In the genomic region with DNA sequence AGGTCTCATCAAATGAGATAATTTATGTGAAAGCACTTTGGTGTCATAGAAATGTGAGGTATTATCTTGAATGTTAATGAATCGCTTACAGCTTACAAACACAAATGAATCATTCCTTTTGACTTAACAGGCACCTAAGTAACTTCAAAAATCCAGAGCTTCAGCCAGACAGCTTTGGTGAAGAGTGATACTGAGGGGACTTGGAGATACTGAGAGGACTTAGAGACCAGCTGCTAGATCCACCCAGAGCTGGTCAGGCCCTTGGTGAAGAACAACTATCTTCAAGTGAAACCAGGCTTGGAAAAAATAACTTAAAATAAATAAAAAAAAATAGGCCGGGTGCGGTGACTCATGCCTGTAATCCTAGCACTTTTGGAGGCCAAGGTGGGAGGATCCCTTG, we compare ENCODE assay signal across 17 cellular contexts. TPM values are rescaled to one million over a fixed set of nuclear protein-coding genes. Genes with fewer than 3 reads are reported as not detected.
DNase-seq lines count a peak whose midpoint lies in the region; ATAC-seq and TF ChIP-seq lines count a peak whose summit lies in the region.
"Had no signal": no experiment of that assay in that cellular context is flagged by ENCODE, and none has a peak within 500 bp of the region (broad histone marks: within the 10 kb centered on the region; RNA-seq: fewer than 3 reads in every experiment).

No MANE protein-coding gene starts in this region.

- in situ Hi-C loops in gastrocnemius medialis (cut with MboI; ENCODE audit: low sequenced_read_pairs in 4 of 4): loop anchor here in 1 of 4 donors (25.0 kb wide), 1 partner anchor 103 kb away; a partner anchor contains a TSS

- H3K4me3 ChIP-seq in adrenal gland (no peak overlapping the region), fibroblast of mammary gland (ENCODE audit: control insufficient read depth, low read depth, low read length) (no peak overlapping the region), gastrocnemius medialis (no peak overlapping the region)
- H3K4me3 ChIP-seq: Peyer's patch, upper lobe of left lung had no signal

- 44 to 55% (median 51%) methylated on average over 3 of the region's 3 CpGs for WGBS in adrenal gland, 4 donors

- no peak overlapping the region for H3K4me3 Mint-ChIP-seq in HFFc6
- H3K4me3 Mint-ChIP-seq: activated naive CD8-positive, alpha-beta T cell; activated T-helper 1 cell treated with anti-CD3 and anti-CD28 coated beads, Interleukin-12 subunit alpha, Interleukin-12 subunit beta, Interleukin-2, Interleukin-4 antibody, amounts not matched to agents 30 ng/mL and 10 ng/mL and 1 ng/mL, durations not matched to agents 14 hours and 24 hours and 36 hours; nephron; T-helper 2 cell treated with Interferon-gamma antibody and Interleukin-4, amounts not matched to agents 5 μg/mL and 100 μg/mL, for 36 hours had no signal

- no peak for TF ChIP-seq CTCF in HFFc6 (IDR thresholded peaks at IDR 0.05)
- TF ChIP-seq CTCF in adrenal gland (IDR thresholded peaks at IDR 0.05): no peak
- TF ChIP-seq CTCF in fibroblast of mammary gland (conservative IDR thresholded peaks at IDR 0.05; ENCODE audit: control insufficient read depth, insufficient read depth, low read depth, low read length): no peak
- no peak for TF ChIP-seq CTCF in gastrocnemius medialis (IDR thresholded peaks at IDR 0.05 in 4 of 5, conservative IDR thresholded peaks at IDR 0.05 in 1 of 5)

- H3K27me3 Mint-ChIP-seq in HFFc6 (ENCODE audit: insufficient read depth): no peaks in the 10 kb centered on the region
- H3K27me3 Mint-ChIP-seq: activated naive CD8-positive, alpha-beta T cell had no signal

- DNase-seq in HFFc6 (peak; percentile 4), adrenal gland (peak in 2 of 7 donors; percentile 35 to 53), fibroblast of mammary gland (ENCODE audit: low read depth) (peak; percentile 27), gastrocnemius medialis (no peak), cerebellar cortex (ENCODE audit: low spot score) (no peak), ecto neural progenitor cell (ENCODE audit: low spot score) (no peak), NOMO-1 treated with dmso at 0.1 percent for 144 hours (lab: John Stamatoyannopoulos, UW; ENCODE audit: unreplicated experiment) (no peak)
- DNase-seq: NCI-H345, Peyer's patch, SK-N-SH had no signal

- H3K27ac ChIP-seq in adrenal gland: peak overlapping the region in 3 of 5 donors; percentile 53 to 63 (median 53)
- H3K27ac ChIP-seq in gastrocnemius medialis: peak overlapping the region; percentile 32 to 81 (median 66)
- H3K27ac ChIP-seq: Peyer's patch had no signal

- H3K27me3 ChIP-seq in adrenal gland (no peaks in the 10 kb centered on the region), gastrocnemius medialis (no peaks in the 10 kb centered on the region)
- H3K27me3 ChIP-seq: Peyer's patch, upper lobe of left lung had no signal

- ATAC-seq in gastrocnemius medialis (no peak), GM21723 (IDR thresholded peaks at IDR 0.05; ENCODE audit: unreplicated experiment) (no peak)

- H3K36me3 ChIP-seq in adrenal gland (replicated peaks in 1 of 2) (no peaks in the 10 kb centered on the region), gastrocnemius medialis (no peaks in the 10 kb centered on the region)

- H3K9me3 Mint-ChIP-seq in HFFc6: no peaks in the 10 kb centered on the region
- H3K9me3 Mint-ChIP-seq: activated T-helper 1 cell treated with anti-CD3 and anti-CD28 coated beads, Interleukin-12 subunit alpha, Interleukin-12 subunit beta, Interleukin-2, Interleukin-4 antibody, amounts not matched to agents 30 ng/mL and 10 ng/mL and 1 ng/mL, durations not matched to agents 14 hours and 24 hours and 36 hours; nephron; T-helper 2 cell treated with Interferon-gamma antibody and Interleukin-4, amounts not matched to agents 5 μg/mL and 100 μg/mL, for 36 hours had no signal

- H3K9me3 ChIP-seq in adrenal gland (replicated peaks in 1 of 3) (no peaks in the 10 kb centered on the region), gastrocnemius medialis (no peaks in the 10 kb centered on the region)
- H3K9me3 ChIP-seq: Peyer's patch, SK-N-SH, upper lobe of left lung had no signal

- H3K36me3 Mint-ChIP-seq in HFFc6 (ENCODE audit: low read depth): peaks cover 10% of the 10 kb centered on the region

- H3K4me1 ChIP-seq in adrenal gland (replicated peaks in 1 of 2): peaks cover 4 to 27% of the 10 kb centered on the region in 2 donors
- H3K4me1 ChIP-seq in gastrocnemius medialis: peaks cover 10 to 27% of the 10 kb centered on the region in 2 donors

- H3K27ac Mint-ChIP-seq in HFFc6: peak overlapping the region; percentile 62
- H3K27ac Mint-ChIP-seq: activated naive CD8-positive, alpha-beta T cell; activated T-helper 1 cell treated with anti-CD3 and anti-CD28 coated beads, Interleukin-12 subunit alpha, Interleukin-12 subunit beta, Interleukin-2, Interleukin-4 antibody, amounts not matched to agents 30 ng/mL and 10 ng/mL and 1 ng/mL, durations not matched to agents 14 hours and 24 hours and 36 hours; nephron; T-helper 2 cell treated with Interferon-gamma antibody and Interleukin-4, amounts not matched to agents 5 μg/mL and 100 μg/mL, for 36 hours had no signal

- peaks cover 41% of the 10 kb centered on the region for H3K4me1 Mint-ChIP-seq in HFFc6 (ENCODE audit: low read depth)
- H3K4me1 Mint-ChIP-seq: nephron had no signal

- intact Hi-C loops in adrenal gland (cut with DNase I): no loop called here
- intact Hi-C loops in gastrocnemius medialis (cut with DNase I; ENCODE audit: low total_unique reads): no loop called here

- no peak for TF ChIP-seq POLR2A in adrenal gland (IDR thresholded peaks at IDR 0.05)
- no peak for TF ChIP-seq POLR2A in gastrocnemius medialis (IDR thresholded peaks at IDR 0.05)

RNA-seq across cellular contexts. Expression of a gene that starts 16.2 kb away (rescaled TPM):
- total RNA-seq in HFFc6 (2021; fragmentation: NEBNext Ultra II Directional; extraction: Animal tissue kit (Norgen Biotek cat#: 25700)): 10 to 100 TPM; 10.7 to 13.5 (median 12.1) TPM
- total RNA-seq in adrenal gland (10 to 100 TPM; 11.0 to 35.1 (median 28.8) TPM), gastrocnemius medialis (10 to 100 TPM; 11.4 to 18.9 (median 14.7) TPM)
- polyA plus RNA-seq in adrenal gland: 10 to 100 TPM; 12.0 to 25.3 (median 24.1) TPM

RNA-seq across cellular contexts. Expression of a gene that starts 16.6 kb away (rescaled TPM):
- 10 to 100 TPM; 25.9 to 39.9 (median 29.6) TPM for total RNA-seq in HFFc6 (2021; fragmentation: NEBNext Ultra II Directional; extraction: Animal tissue kit (Norgen Biotek cat#: 25700))
- total RNA-seq in adrenal gland (10 to 100 TPM; 27.4 to 88.6 (median 39.4) TPM), gastrocnemius medialis (10 to 100 TPM in 2 of 4 donors, 1 to 10 TPM in 2; 5.3 to 25.0 (median 11.4) TPM)
- 100 to 1,000 TPM in 2 of 3 donors, 10 to 100 TPM in 1; 33.0 to 174 (median 170) TPM for polyA plus RNA-seq in adrenal gland

RNA-seq across cellular contexts. Expression of a gene that starts 20.9 kb away (rescaled TPM):
- under 1 TPM in 2 of 6 experiments, not detected in 4; 0.14 to 0.20 TPM for total RNA-seq in HFFc6 (2021; fragmentation: NEBNext Ultra II Directional; extraction: Animal tissue kit (Norgen Biotek cat#: 25700))
- total RNA-seq in adrenal gland (1 to 10 TPM in 1 of 8 donors, under 1 TPM in 3, not detected in 4; 0.25 to 1.1 (median 0.54) TPM), gastrocnemius medialis (under 1 TPM in 2 of 4 donors, not detected in 2; 0.09 to 0.49 TPM)
- polyA plus RNA-seq in adrenal gland: under 1 TPM; 0.07 to 0.97 (median 0.27) TPM
- total RNA-seq: cardiac septum had no signal
- polyA plus RNA-seq: SK-N-SH had no signal

RNA-seq across cellular contexts. Expression of a gene that starts 26.9 kb away (rescaled TPM):
- total RNA-seq in HFFc6 (2021; fragmentation: NEBNext Ultra II Directional; extraction: Animal tissue kit (Norgen Biotek cat#: 25700)): 1 to 10 TPM; 1.6 to 3.1 (median 2.7) TPM
- total RNA-seq in adrenal gland (10 to 100 TPM; 11.9 to 77.3 (median 20.1) TPM), gastrocnemius medialis (10 to 100 TPM in 3 of 4 donors, under 1 TPM in 1; 0.49 to 16.9 (median 14.4) TPM)
- polyA plus RNA-seq in adrenal gland: 10 to 100 TPM in 2 of 3 donors, 1 to 10 TPM in 1; 6.1 to 27.0 (median 23.6) TPM

RNA-seq across cellular contexts. Expression of a gene that starts 35.7 kb away (rescaled TPM):
- 10 to 100 TPM; 32.6 to 43.2 (median 35.6) TPM for total RNA-seq in HFFc6 (2021; fragmentation: NEBNext Ultra II Directional; extraction: Animal tissue kit (Norgen Biotek cat#: 25700))
- total RNA-seq in adrenal gland (10 to 100 TPM; 25.5 to 50.1 (median 34.2) TPM), gastrocnemius medialis (10 to 100 TPM; 12.7 to 55.3 (median 19.6) TPM)
- 10 to 100 TPM; 19.2 to 45.4 (median 22.4) TPM for polyA plus RNA-seq in adrenal gland

Comparison
In these comparisons a context has a peak if more than half of its experiments do, and no peak if none do; other contexts are left out.
1. DNase-seq: peak in HFFc6 (single experiment) and fibroblast of mammary gland (single experiment); none in gastrocnemius medialis (0 of 2), cerebellar cortex (single experiment), ecto neural progenitor cell (single experiment) and NOMO-1 treated with dmso at 0.1 percent for 144 hours (single experiment).